In the genomic region with DNA sequence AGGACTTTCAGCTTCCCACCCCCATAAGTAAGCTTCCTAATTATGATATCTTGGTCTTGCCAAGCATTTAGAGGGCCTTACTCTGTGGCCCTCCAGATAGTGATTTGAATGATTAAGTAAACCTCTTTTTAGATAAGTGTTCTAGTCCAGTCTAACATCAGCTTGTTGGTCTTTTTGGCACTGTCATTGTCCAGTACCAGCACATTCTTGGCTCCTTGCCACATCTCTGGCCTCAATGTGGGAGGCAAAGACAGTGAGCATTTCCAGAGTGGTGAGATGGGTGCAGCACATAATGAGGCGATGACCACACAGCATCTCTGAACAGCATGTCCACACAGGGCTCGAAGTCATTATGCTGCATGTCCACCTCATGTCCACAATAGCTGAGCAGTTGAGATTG, we compare ENCODE assay signal across 1 cellular context.
TF ChIP-seq lines count a peak whose summit lies in the region.

No MANE protein-coding gene starts in this region.

TF ChIP-seq in K562, 482 proteins besides CTCF, POLR2A, EP300 and RAD21 (continued from another document and continues in another):
- TF ChIP-seq, protein P1, sequence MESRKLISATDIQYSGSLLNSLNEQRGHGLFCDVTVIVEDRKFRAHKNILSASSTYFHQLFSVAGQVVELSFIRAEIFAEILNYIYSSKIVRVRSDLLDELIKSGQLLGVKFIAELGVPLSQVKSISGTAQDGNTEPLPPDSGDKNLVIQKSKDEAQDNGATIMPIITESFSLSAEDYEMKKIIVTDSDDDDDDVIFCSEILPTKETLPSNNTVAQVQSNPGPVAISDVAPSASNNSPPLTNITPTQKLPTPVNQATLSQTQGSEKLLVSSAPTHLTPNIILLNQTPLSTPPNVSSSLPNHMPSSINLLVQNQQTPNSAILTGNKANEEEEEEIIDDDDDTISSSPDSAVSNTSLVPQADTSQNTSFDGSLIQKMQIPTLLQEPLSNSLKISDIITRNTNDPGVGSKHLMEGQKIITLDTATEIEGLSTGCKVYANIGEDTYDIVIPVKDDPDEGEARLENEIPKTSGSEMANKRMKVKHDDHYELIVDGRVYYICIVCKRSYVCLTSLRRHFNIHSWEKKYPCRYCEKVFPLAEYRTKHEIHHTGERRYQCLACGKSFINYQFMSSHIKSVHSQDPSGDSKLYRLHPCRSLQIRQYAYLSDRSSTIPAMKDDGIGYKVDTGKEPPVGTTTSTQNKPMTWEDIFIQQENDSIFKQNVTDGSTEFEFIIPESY (CRISPR knock-in tag; IDR thresholded peaks at IDR 0.05) = no peak
- TF ChIP-seq RFX5 (IDR thresholded peaks at IDR 0.05; ENCODE audit: low read depth, low read length) = no peak
- TF ChIP-seq CHD1 (IDR thresholded peaks at IDR 0.05; ENCODE audit: low read length) = no peak
- peak; percentile 15; the same call in 1 of the 2 replicates for TF ChIP-seq TCF3 (CRISPR knock-in tag; IDR thresholded peaks at IDR 0.05)
- TF ChIP-seq BACH1 (tag; IDR thresholded peaks at IDR 0.05) = peak; percentile 43; the same call in 1 of the 2 replicates
- TF ChIP-seq ZNF174 (CRISPR knock-in tag; IDR thresholded peaks at IDR 0.05) = no peak
- TF ChIP-seq, protein P2, sequence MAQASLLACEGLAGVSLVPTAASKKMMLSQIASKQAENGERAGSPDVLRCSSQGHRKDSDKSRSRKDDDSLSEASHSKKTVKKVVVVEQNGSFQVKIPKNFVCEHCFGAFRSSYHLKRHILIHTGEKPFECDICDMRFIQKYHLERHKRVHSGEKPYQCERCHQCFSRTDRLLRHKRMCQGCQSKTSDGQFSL (CRISPR knock-in tag; IDR thresholded peaks at IDR 0.05) = no peak
- TF ChIP-seq, protein P2 (tag; IDR thresholded peaks at IDR 0.05) = no peak
- no peak for TF ChIP-seq ELF2 (CRISPR knock-in tag; IDR thresholded peaks at IDR 0.05)
- TF ChIP-seq, protein P3, sequence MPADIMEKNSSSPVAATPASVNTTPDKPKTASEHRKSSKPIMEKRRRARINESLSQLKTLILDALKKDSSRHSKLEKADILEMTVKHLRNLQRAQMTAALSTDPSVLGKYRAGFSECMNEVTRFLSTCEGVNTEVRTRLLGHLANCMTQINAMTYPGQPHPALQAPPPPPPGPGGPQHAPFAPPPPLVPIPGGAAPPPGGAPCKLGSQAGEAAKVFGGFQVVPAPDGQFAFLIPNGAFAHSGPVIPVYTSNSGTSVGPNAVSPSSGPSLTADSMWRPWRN (IDR thresholded peaks at IDR 0.05; ENCODE audit: low read depth) = no peak
- TF ChIP-seq TCFL5 (CRISPR knock-in tag; conservative IDR thresholded peaks at IDR 0.05) = no peak
- TF ChIP-seq ZFPM2 (CRISPR knock-in tag; IDR thresholded peaks at IDR 0.05) = no peak
- TF ChIP-seq ZNF197 (CRISPR knock-in tag; IDR thresholded peaks at IDR 0.05; ENCODE audit: low read depth) = no peak
- TF ChIP-seq FOXA1 (IDR thresholded peaks at IDR 0.05; ENCODE audit: borderline replicate concordance) = no peak
- TF ChIP-seq, protein P4, sequence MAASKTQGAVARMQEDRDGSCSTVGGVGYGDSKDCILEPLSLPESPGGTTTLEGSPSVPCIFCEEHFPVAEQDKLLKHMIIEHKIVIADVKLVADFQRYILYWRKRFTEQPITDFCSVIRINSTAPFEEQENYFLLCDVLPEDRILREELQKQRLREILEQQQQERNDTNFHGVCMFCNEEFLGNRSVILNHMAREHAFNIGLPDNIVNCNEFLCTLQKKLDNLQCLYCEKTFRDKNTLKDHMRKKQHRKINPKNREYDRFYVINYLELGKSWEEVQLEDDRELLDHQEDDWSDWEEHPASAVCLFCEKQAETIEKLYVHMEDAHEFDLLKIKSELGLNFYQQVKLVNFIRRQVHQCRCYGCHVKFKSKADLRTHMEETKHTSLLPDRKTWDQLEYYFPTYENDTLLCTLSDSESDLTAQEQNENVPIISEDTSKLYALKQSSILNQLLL (CRISPR knock-in tag; IDR thresholded peaks at IDR 0.05; ENCODE audit: borderline replicate concordance) = no peak
- peak; percentile 53 for TF ChIP-seq ZFP36 (IDR thresholded peaks at IDR 0.05; ENCODE audit: low read depth, low read length, partially characterized antibody)
- TF ChIP-seq, protein P5, sequence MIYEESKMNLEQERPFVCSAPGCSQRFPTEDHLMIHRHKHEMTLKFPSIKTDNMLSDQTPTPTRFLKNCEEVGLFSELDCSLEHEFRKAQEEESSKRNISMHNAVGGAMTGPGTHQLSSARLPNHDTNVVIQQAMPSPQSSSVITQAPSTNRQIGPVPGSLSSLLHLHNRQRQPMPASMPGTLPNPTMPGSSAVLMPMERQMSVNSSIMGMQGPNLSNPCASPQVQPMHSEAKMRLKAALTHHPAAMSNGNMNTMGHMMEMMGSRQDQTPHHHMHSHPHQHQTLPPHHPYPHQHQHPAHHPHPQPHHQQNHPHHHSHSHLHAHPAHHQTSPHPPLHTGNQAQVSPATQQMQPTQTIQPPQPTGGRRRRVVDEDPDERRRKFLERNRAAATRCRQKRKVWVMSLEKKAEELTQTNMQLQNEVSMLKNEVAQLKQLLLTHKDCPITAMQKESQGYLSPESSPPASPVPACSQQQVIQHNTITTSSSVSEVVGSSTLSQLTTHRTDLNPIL (CRISPR knock-in tag; IDR thresholded peaks at IDR 0.05) = no peak
- TF ChIP-seq, protein P6, sequence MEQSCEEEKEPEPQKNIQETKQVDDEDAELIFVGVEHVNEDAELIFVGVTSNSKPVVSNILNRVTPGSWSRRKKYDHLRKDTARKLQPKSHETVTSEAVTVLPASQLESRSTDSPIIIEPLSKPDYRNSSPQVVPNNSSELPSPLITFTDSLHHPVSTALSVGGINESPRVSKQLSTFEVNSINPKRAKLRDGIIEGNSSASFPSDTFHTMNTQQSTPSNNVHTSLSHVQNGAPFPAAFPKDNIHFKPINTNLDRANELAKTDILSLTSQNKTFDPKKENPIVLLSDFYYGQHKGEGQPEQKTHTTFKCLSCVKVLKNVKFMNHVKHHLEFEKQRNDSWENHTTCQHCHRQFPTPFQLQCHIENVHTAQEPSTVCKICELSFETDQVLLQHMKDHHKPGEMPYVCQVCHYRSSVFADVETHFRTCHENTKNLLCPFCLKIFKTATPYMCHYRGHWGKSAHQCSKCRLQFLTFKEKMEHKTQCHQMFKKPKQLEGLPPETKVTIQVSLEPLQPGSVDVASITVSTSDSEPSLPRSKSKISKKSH (CRISPR knock-in tag; IDR thresholded peaks at IDR 0.05) = no peak
- no peak for TF ChIP-seq PURB (CRISPR knock-in tag; IDR thresholded peaks at IDR 0.05; ENCODE audit: low read depth)
- TF ChIP-seq, protein P7, sequence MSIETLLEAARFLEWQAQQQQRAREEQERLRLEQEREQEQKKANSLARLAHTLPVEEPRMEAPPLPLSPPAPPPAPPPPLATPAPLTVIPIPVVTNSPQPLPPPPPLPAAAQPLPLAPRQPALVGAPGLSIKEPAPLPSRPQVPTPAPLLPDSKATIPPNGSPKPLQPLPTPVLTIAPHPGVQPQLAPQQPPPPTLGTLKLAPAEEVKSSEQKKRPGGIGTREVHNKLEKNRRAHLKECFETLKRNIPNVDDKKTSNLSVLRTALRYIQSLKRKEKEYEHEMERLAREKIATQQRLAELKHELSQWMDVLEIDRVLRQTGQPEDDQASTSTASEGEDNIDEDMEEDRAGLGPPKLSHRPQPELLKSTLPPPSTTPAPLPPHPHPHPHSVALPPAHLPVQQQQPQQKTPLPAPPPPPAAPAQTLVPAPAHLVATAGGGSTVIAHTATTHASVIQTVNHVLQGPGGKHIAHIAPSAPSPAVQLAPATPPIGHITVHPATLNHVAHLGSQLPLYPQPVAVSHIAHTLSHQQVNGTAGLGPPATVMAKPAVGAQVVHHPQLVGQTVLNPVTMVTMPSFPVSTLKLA (conservative IDR thresholded peaks at IDR 0.05) = 0 out of 4 replicates have a peak, but pooled peaks of 1 of the 2 experiments have one; percentile 44
- TF ChIP-seq, protein P8, sequence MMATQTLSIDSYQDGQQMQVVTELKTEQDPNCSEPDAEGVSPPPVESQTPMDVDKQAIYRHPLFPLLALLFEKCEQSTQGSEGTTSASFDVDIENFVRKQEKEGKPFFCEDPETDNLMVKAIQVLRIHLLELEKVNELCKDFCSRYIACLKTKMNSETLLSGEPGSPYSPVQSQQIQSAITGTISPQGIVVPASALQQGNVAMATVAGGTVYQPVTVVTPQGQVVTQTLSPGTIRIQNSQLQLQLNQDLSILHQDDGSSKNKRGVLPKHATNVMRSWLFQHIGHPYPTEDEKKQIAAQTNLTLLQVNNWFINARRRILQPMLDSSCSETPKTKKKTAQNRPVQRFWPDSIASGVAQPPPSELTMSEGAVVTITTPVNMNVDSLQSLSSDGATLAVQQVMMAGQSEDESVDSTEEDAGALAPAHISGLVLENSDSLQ (IDR thresholded peaks at IDR 0.05) = peak; percentile 23; the same call in 1 of the 2 replicates
- TF ChIP-seq CREBBP (IDR thresholded peaks at IDR 0.05; ENCODE audit: low read depth, low read length) = no peak
- no peak for TF ChIP-seq KLF10 (CRISPR knock-in tag; IDR thresholded peaks at IDR 0.05)
- TF ChIP-seq C11orf30 (IDR thresholded peaks at IDR 0.05; ENCODE audit: low read depth) = peak; percentile 59
- TF ChIP-seq PHB2 (IDR thresholded peaks at IDR 0.05; ENCODE audit: low read depth) = no peak
- peak; percentile 70 to 75; a peak in 3 of 4 replicates for TF ChIP-seq KDM1A (IDR thresholded peaks at IDR 0.05)
- TF ChIP-seq TAL1 (IDR thresholded peaks at IDR 0.05) = peak; percentile 46; the same call in 1 of the 2 replicates
- no peak for TF ChIP-seq SIN3B (IDR thresholded peaks at IDR 0.05; ENCODE audit: low read depth)
- TF ChIP-seq, protein P9, sequence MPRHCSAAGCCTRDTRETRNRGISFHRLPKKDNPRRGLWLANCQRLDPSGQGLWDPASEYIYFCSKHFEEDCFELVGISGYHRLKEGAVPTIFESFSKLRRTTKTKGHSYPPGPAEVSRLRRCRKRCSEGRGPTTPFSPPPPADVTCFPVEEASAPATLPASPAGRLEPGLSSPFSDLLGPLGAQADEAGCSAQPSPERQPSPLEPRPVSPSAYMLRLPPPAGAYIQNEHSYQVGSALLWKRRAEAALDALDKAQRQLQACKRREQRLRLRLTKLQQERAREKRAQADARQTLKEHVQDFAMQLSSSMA (CRISPR knock-in tag; IDR thresholded peaks at IDR 0.05) = no peak
- no peak for TF ChIP-seq ATF1 (CRISPR knock-in tag; IDR thresholded peaks at IDR 0.05)
- peak; percentile 17; the same call in 1 of the 2 replicates for TF ChIP-seq ATF1 (tag; IDR thresholded peaks at IDR 0.05)
- no peak; the same call in 1 of the 2 replicates for TF ChIP-seq MAFF (IDR thresholded peaks at IDR 0.05; ENCODE audit: low read length)
- TF ChIP-seq ZNF780A (CRISPR knock-in tag; IDR thresholded peaks at IDR 0.05) = no peak
- TF ChIP-seq, protein P10, sequence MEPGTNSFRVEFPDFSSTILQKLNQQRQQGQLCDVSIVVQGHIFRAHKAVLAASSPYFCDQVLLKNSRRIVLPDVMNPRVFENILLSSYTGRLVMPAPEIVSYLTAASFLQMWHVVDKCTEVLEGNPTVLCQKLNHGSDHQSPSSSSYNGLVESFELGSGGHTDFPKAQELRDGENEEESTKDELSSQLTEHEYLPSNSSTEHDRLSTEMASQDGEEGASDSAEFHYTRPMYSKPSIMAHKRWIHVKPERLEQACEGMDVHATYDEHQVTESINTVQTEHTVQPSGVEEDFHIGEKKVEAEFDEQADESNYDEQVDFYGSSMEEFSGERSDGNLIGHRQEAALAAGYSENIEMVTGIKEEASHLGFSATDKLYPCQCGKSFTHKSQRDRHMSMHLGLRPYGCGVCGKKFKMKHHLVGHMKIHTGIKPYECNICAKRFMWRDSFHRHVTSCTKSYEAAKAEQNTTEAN (CRISPR knock-in tag; IDR thresholded peaks at IDR 0.05) = no peak
- no peak for TF ChIP-seq GATA2 (CRISPR knock-in tag; IDR thresholded peaks at IDR 0.05)
- no peak for TF ChIP-seq ELF1 (tag; IDR thresholded peaks at IDR 0.05)
- TF ChIP-seq IRF2 (CRISPR knock-in tag; IDR thresholded peaks at IDR 0.05) = no peak
- TF ChIP-seq, protein P11, sequence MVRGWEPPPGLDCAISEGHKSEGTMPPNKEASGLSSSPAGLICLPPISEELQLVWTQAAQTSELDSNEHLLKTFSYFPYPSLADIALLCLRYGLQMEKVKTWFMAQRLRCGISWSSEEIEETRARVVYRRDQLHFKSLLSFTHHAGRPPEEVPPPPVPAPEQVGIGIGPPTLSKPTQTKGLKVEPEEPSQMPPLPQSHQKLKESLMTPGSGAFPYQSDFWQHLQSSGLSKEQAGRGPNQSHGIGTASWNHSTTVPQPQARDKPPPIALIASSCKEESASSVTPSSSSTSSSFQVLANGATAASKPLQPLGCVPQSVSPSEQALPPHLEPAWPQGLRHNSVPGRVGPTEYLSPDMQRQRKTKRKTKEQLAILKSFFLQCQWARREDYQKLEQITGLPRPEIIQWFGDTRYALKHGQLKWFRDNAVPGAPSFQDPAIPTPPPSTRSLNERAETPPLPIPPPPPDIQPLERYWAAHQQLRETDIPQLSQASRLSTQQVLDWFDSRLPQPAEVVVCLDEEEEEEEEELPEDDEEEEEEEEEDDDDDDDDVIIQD (CRISPR knock-in tag; IDR thresholded peaks at IDR 0.05) = no peak
- no peak for TF ChIP-seq NCOA2 (IDR thresholded peaks at IDR 0.05; ENCODE audit: partially characterized antibody in 2 of 2)
- TF ChIP-seq, protein P12, sequence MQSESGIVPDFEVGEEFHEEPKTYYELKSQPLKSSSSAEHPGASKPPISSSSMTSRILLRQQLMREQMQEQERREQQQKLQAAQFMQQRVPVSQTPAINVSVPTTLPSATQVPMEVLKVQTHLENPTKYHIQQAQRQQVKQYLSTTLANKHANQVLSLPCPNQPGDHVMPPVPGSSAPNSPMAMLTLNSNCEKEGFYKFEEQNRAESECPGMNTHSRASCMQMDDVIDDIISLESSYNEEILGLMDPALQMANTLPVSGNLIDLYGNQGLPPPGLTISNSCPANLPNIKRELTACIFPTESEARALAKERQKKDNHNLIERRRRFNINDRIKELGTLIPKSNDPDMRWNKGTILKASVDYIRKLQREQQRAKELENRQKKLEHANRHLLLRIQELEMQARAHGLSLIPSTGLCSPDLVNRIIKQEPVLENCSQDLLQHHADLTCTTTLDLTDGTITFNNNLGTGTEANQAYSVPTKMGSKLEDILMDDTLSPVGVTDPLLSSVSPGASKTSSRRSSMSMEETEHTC (IDR thresholded peaks at IDR 0.05) = no peak
- TF ChIP-seq ZFP1 (CRISPR knock-in tag; IDR thresholded peaks at IDR 0.05) = no peak
- TF ChIP-seq FOXM1 (IDR thresholded peaks at IDR 0.05; ENCODE audit: low read depth) = no peak
- TF ChIP-seq FOXM1 (CRISPR knock-in tag; IDR thresholded peaks at IDR 0.05; ENCODE audit: low read depth) = no peak
- no peak for TF ChIP-seq ZNF75A (CRISPR knock-in tag; IDR thresholded peaks at IDR 0.05)
- no peak for TF ChIP-seq KDM5B (IDR thresholded peaks at IDR 0.05; ENCODE audit: insufficient replicate concordance, low read depth, low read length)
- no peak for TF ChIP-seq HNRNPL (IDR thresholded peaks at IDR 0.05; ENCODE audit: low read depth, low read length)
- peak; percentile 89 for TF ChIP-seq ZNF766 (CRISPR knock-in tag; conservative IDR thresholded peaks at IDR 0.05)
- TF ChIP-seq GABPB1 (CRISPR knock-in tag; IDR thresholded peaks at IDR 0.05) = no peak
- TF ChIP-seq POLR2G (IDR thresholded peaks at IDR 0.05; ENCODE audit: low read depth, low read length) = no peak
- TF ChIP-seq HMG20B (CRISPR knock-in tag; IDR thresholded peaks at IDR 0.05) = no peak
- no peak for TF ChIP-seq ZNF76 (CRISPR knock-in tag; IDR thresholded peaks at IDR 0.05; ENCODE audit: borderline replicate concordance)
- no peak for TF ChIP-seq SPI1 (IDR thresholded peaks at IDR 0.05; ENCODE audit: borderline replicate concordance, low read depth, low read length)
